32 cellular contexts compared by ENCODE assay signal in genomic region chr7:89681448-89681847, GRCh38.
"Had no signal": no experiment of that assay in that cellular context is flagged by ENCODE, and none has a peak within 500 bp of the region (broad histone marks: within the 10 kb centered on the region; RNA-seq: fewer than 3 reads in every experiment).

No MANE protein-coding gene starts in this region.

- H3K4me3 ChIP-seq: ascending aorta, cardiac muscle cell, Peyer's patch had no signal

- ATAC-seq: activated CD8-positive, alpha-beta T cell treated with anti-CD3 and anti-CD28 coated beads for 36 hours had no signal

- H3K9me3 ChIP-seq: ascending aorta, Peyer's patch had no signal

- H3K4me3 Mint-ChIP-seq: activated CD4-positive, alpha-beta T cell treated with anti-CD3 and anti-CD28 coated beads, Interleukin-2, amount 10 ng/mL, durations not matched to agents 24 days and 14 days; activated CD8-positive, alpha-beta T cell treated with anti-CD3 and anti-CD28 coated beads for 36 hours; activated naive CD4-positive, alpha-beta T cell treated with anti-CD3 and anti-CD28 coated beads, Interleukin-2, amount 50 U/mL, for 24 hours; activated naive CD8-positive, alpha-beta T cell treated with anti-CD3 and anti-CD28 coated beads, Interleukin-2, amount 10 ng/mL, durations not matched to agents 7 days and 5 days; IgD-negative memory B cell had no signal

- H3K27me3 Mint-ChIP-seq: activated CD4-positive, alpha-beta T cell treated with anti-CD3 and anti-CD28 coated beads, Interleukin-2, amount 10 ng/mL, durations not matched to agents 24 days and 14 days; activated CD8-positive, alpha-beta T cell treated with anti-CD3 and anti-CD28 coated beads for 36 hours; activated naive CD4-positive, alpha-beta T cell treated with anti-CD3 and anti-CD28 coated beads, Interleukin-2, amount 50 U/mL, for 24 hours; activated naive CD8-positive, alpha-beta T cell treated with anti-CD3 and anti-CD28 coated beads, Interleukin-2, amount 10 ng/mL, durations not matched to agents 7 days and 5 days; IgD-negative memory B cell had no signal

- H3K9me3 Mint-ChIP-seq: activated CD4-positive, alpha-beta T cell treated with anti-CD3 and anti-CD28 coated beads, Interleukin-2, amount 10 ng/mL, durations not matched to agents 24 days and 14 days; activated CD8-positive, alpha-beta T cell treated with anti-CD3 and anti-CD28 coated beads for 36 hours; activated naive CD8-positive, alpha-beta T cell treated with anti-CD3 and anti-CD28 coated beads, Interleukin-2, amount 10 ng/mL, durations not matched to agents 7 days and 5 days; activated T-helper 2 cell treated with anti-CD3 and anti-CD28 coated beads, Interferon-gamma antibody, Interleukin-2, Interleukin-4, amounts not matched to agents 10 μg/mL and 5 μg/mL and 100 μg/mL, durations not matched to agents 14 hours and 24 hours and 36 hours had no signal

- H3K27ac ChIP-seq: ascending aorta, cardiac muscle cell, Peyer's patch had no signal

- H3K27ac Mint-ChIP-seq: activated CD4-positive, alpha-beta T cell treated with anti-CD3 and anti-CD28 coated beads, Interleukin-2, amount 10 ng/mL, durations not matched to agents 24 days and 14 days; activated CD8-positive, alpha-beta T cell treated with anti-CD3 and anti-CD28 coated beads for 36 hours; activated naive CD4-positive, alpha-beta T cell treated with anti-CD3 and anti-CD28 coated beads, Interleukin-2, amount 50 U/mL, for 24 hours; activated naive CD8-positive, alpha-beta T cell treated with anti-CD3 and anti-CD28 coated beads, Interleukin-2, amount 10 ng/mL, durations not matched to agents 7 days and 5 days; activated T-helper 2 cell treated with anti-CD3 and anti-CD28 coated beads, Interferon-gamma antibody, Interleukin-2, Interleukin-4, amounts not matched to agents 10 μg/mL and 5 μg/mL and 100 μg/mL, durations not matched to agents 14 hours and 24 hours and 36 hours; IgD-negative memory B cell had no signal

- H3K36me3 Mint-ChIP-seq: activated naive CD4-positive, alpha-beta T cell treated with anti-CD3 and anti-CD28 coated beads, Interleukin-2, amount 50 U/mL, for 24 hours; activated naive CD8-positive, alpha-beta T cell treated with anti-CD3 and anti-CD28 coated beads, Interleukin-2, amount 10 ng/mL, durations not matched to agents 7 days and 5 days; IgD-negative memory B cell had no signal

- H3K4me1 ChIP-seq: ascending aorta, Peyer's patch had no signal

- H3K36me3 ChIP-seq: ascending aorta, cardiac muscle cell, Peyer's patch had no signal

- DNase-seq: activated CD4-positive, alpha-beta T cell treated with anti-CD3 and anti-CD28 coated beads, Interleukin-2, amount 10 ng/mL, durations not matched to agents 24 days and 14 days; activated CD4-positive, alpha-beta T cell treated with anti-CD3 and anti-CD28 coated beads, Interleukin-2, amount 50 U/mL, for 4 hours; activated CD8-positive, alpha-beta T cell treated with anti-CD3 and anti-CD28 coated beads for 36 hours; activated gamma-delta T cell; activated naive CD4-positive, alpha-beta T cell treated with Interleukin-2 at 50 U/mL for 16 hours; activated naive CD8-positive, alpha-beta T cell treated with anti-CD3 and anti-CD28 coated beads, Interleukin-2, amount 10 ng/mL, durations not matched to agents 7 days and 5 days; activated T-cell treated with anti-CD3 and anti-CD28 coated beads, Interleukin-2, amount 50 U/mL, for 1 hour; amygdala; Karpas-422; KBM-7; MM.1S; MV-4-11; NCI-H1092; NCI-H1436 treated with DMSO at 0.1 percent for 48 hours; NCI-H1694 treated with DMSO at 0.1 percent for 48 hours; NCI-H2029 treated with DMSO at 0.1 percent for 48 hours; NCI-H2107; NCI-H2171; NCI-H510A treated with DMSO at 0.1 percent for 48 hours; NCI-H526 treated with DMSO at 0.1 percent for 48 hours; NCI-H774; Peyer's patch; RPMI8226; SW 1271; T-helper 1 cell; T-helper 2 cell; T-helper 9 cell had no signal

- H3K4me1 Mint-ChIP-seq: activated CD4-positive, alpha-beta T cell treated with anti-CD3 and anti-CD28 coated beads, Interleukin-2, amount 10 ng/mL, durations not matched to agents 24 days and 14 days; activated naive CD4-positive, alpha-beta T cell treated with anti-CD3 and anti-CD28 coated beads, Interleukin-2, amount 50 U/mL, for 24 hours; activated naive CD8-positive, alpha-beta T cell treated with anti-CD3 and anti-CD28 coated beads, Interleukin-2, amount 10 ng/mL, durations not matched to agents 7 days and 5 days; IgD-negative memory B cell had no signal

- H3K27me3 ChIP-seq: ascending aorta, cardiac muscle cell, Peyer's patch had no signal
